In the genomic region with DNA sequence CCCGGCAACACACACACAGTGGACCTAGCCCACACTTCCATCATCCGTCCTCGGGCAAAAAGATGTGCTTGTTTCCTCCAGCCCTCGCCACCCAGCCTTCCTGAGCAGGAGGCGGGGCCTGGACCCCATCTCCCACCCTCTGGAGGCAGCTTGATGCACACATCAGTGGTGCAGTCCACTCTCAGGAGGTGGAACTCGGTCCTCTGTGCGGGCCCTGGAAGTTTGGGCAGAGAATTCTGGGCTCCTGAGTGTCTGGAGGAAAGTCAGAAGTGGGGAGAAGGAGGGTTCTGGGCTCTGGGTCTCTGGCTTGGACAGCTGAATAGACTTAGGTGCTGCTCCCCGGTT, we compare ENCODE assay signal across 23 cellular contexts. TPM values are rescaled to one million over a fixed set of nuclear protein-coding genes. Genes with fewer than 3 reads are reported as not detected.
DNase-seq lines count a peak whose midpoint lies in the region; ATAC-seq and TF ChIP-seq lines count a peak whose summit lies in the region.
"Had no signal": no experiment of that assay in that cellular context is flagged by ENCODE, and none has a peak within 500 bp of the region (broad histone marks: within the 10 kb centered on the region; RNA-seq: fewer than 3 reads in every experiment).

No MANE protein-coding gene starts in this region.

- intact Hi-C loops in left ventricle myocardium inferior (cut with micrococcal nuclease) (no loop called here), left ventricle myocardium superior (cut with micrococcal nuclease) (no loop called here), right cardiac atrium (cut with DNase I) (no loop called here)
- intact Hi-C loops in activated T-helper 2 cell treated with anti-CD3 and anti-CD28 coated beads, Interferon-gamma antibody, Interleukin-2, Interleukin-4, amounts not matched to agents 10 μg/mL and 5 μg/mL and 100 μg/mL, durations not matched to agents 14 hours and 24 hours and 36 hours (cut with micrococcal nuclease) = no loop called here

- TF ChIP-seq EP300 in tibial nerve (IDR thresholded peaks at IDR 0.05) = no peak

- no peaks in the 10 kb centered on the region for H3K9me3 ChIP-seq in left ventricle myocardium inferior (replicated peaks)
- H3K9me3 ChIP-seq in right cardiac atrium (ENCODE audit: control insufficient read depth, low read length) = no peaks in the 10 kb centered on the region
- H3K9me3 ChIP-seq in tibial nerve = no peaks in the 10 kb centered on the region
- H3K9me3 ChIP-seq: A549; BLaER1 treated with 17β-estradiol and CSF1 and Interleukin-3, amounts not matched to agents 10 nM and 100 nM had no signal

- no peaks in the 10 kb centered on the region for H3K4me1 Mint-ChIP-seq in activated T-helper 2 cell treated with anti-CD3 and anti-CD28 coated beads, Interferon-gamma antibody, Interleukin-2, Interleukin-4, amounts not matched to agents 10 μg/mL and 5 μg/mL and 100 μg/mL, durations not matched to agents 14 hours and 24 hours and 36 hours (ENCODE audit: low read depth)
- H3K4me1 Mint-ChIP-seq: IgD-negative memory B cell had no signal

- H3K36me3 ChIP-seq in left ventricle myocardium inferior (no peaks in the 10 kb centered on the region), tibial nerve (no peaks in the 10 kb centered on the region)
- H3K36me3 ChIP-seq: BLaER1 treated with 17β-estradiol and CSF1 and Interleukin-3, amounts not matched to agents 10 nM and 100 nM had no signal

- H3K27me3 Mint-ChIP-seq in activated T-helper 2 cell treated with anti-CD3 and anti-CD28 coated beads, Interferon-gamma antibody, Interleukin-2, Interleukin-4, amounts not matched to agents 10 μg/mL and 5 μg/mL and 100 μg/mL, durations not matched to agents 14 hours and 24 hours and 36 hours (ENCODE audit: low read depth) = no peaks in the 10 kb centered on the region

- no peaks in the 10 kb centered on the region for H3K9me3 Mint-ChIP-seq in activated T-helper 2 cell treated with anti-CD3 and anti-CD28 coated beads, Interferon-gamma antibody, Interleukin-2, Interleukin-4, amounts not matched to agents 10 μg/mL and 5 μg/mL and 100 μg/mL, durations not matched to agents 14 hours and 24 hours and 36 hours
- H3K9me3 Mint-ChIP-seq: CD4-positive, alpha-beta T cell had no signal

- no peak overlapping the region for H3K4me3 Mint-ChIP-seq in activated T-helper 2 cell treated with anti-CD3 and anti-CD28 coated beads, Interferon-gamma antibody, Interleukin-2, Interleukin-4, amounts not matched to agents 10 μg/mL and 5 μg/mL and 100 μg/mL, durations not matched to agents 14 hours and 24 hours and 36 hours (ENCODE audit: low read depth)
- H3K4me3 Mint-ChIP-seq: CD4-positive, alpha-beta T cell; IgD-negative memory B cell had no signal

- no peak overlapping the region for H3K4me3 ChIP-seq in left ventricle myocardium inferior
- H3K4me3 ChIP-seq in right cardiac atrium (ENCODE audit: low read length) = no peak overlapping the region
- no peak overlapping the region for H3K4me3 ChIP-seq in tibial nerve
- H3K4me3 ChIP-seq: A549; BLaER1 treated with 17β-estradiol and CSF1 and Interleukin-3, amounts not matched to agents 10 nM and 100 nM; GM12878 had no signal

- TF ChIP-seq POLR2A in tibial nerve (IDR thresholded peaks at IDR 0.05) = no peak

- no peaks in the 10 kb centered on the region for H3K36me3 Mint-ChIP-seq in activated T-helper 2 cell treated with anti-CD3 and anti-CD28 coated beads, Interferon-gamma antibody, Interleukin-2, Interleukin-4, amounts not matched to agents 10 μg/mL and 5 μg/mL and 100 μg/mL, durations not matched to agents 14 hours and 24 hours and 36 hours (ENCODE audit: low read depth)
- H3K36me3 Mint-ChIP-seq: IgD-negative memory B cell had no signal

- TF ChIP-seq CTCF in left ventricle myocardium inferior (IDR thresholded peaks at IDR 0.05; ENCODE audit: borderline replicate concordance) (no peak), tibial nerve (IDR thresholded peaks at IDR 0.05) (no peak)

- H3K27ac ChIP-seq in left ventricle myocardium inferior (replicated peaks) = peak overlapping the region; percentile 90
- peak overlapping the region; percentile 10 for H3K27ac ChIP-seq in right cardiac atrium (ENCODE audit: low read length)
- peak overlapping the region in 3 of 4 donors; percentile 1 to 82 (median 28) for H3K27ac ChIP-seq in tibial nerve
- H3K27ac ChIP-seq: A549; BLaER1 treated with 17β-estradiol and CSF1 and Interleukin-3, amounts not matched to agents 10 nM and 100 nM; HL-60; KMS-11 had no signal

- ATAC-seq in left ventricle myocardium superior (no peak), right cardiac atrium (no peak)
- ATAC-seq: A549, GM12878, PC-3 had no signal

- no peak overlapping the region for H3K27ac Mint-ChIP-seq in activated T-helper 2 cell treated with anti-CD3 and anti-CD28 coated beads, Interferon-gamma antibody, Interleukin-2, Interleukin-4, amounts not matched to agents 10 μg/mL and 5 μg/mL and 100 μg/mL, durations not matched to agents 14 hours and 24 hours and 36 hours
- H3K27ac Mint-ChIP-seq: CD4-positive, alpha-beta T cell; IgD-negative memory B cell had no signal

- no peaks in the 10 kb centered on the region for H3K27me3 ChIP-seq in left ventricle myocardium inferior (ENCODE audit: low read depth)
- no peaks in the 10 kb centered on the region for H3K27me3 ChIP-seq in right cardiac atrium (ENCODE audit: control insufficient read depth, insufficient read depth)
- no peaks in the 10 kb centered on the region for H3K27me3 ChIP-seq in tibial nerve
- H3K27me3 ChIP-seq: BLaER1 treated with 17β-estradiol and CSF1 and Interleukin-3, amounts not matched to agents 10 nM and 100 nM had no signal

- DNase-seq in left ventricle myocardium inferior (no peak), left ventricle myocardium superior (no peak), right cardiac atrium (no peak), tibial nerve (ENCODE audit: low spot score in 2 of 2) (no peak), T-helper 9 cell (no peak)
- no peak for DNase-seq in activated CD8-positive, alpha-beta memory T cell treated with anti-CD3 and anti-CD28 coated beads for 24 hours
- DNase-seq in activated T-helper 2 cell treated with anti-CD3 and anti-CD28 coated beads, Interferon-gamma antibody, Interleukin-2, Interleukin-4, amounts not matched to agents 10 μg/mL and 5 μg/mL and 100 μg/mL, durations not matched to agents 14 hours and 24 hours and 36 hours (ENCODE audit: low spot score) = no peak
- DNase-seq: AML-193; CD4-positive, alpha-beta T cell; DMS53; GDM1; MM.1S; NCI-H2029; NCI-H446 treated with DMSO at 0.1 percent for 48 hours; NCI-H526; NK-92 treated with Interleukin-12 subunit alpha and Interleukin-12 subunit beta, amount 100 ng/mL, for 24 hours; PC-3 had no signal

- H3K4me1 ChIP-seq in left ventricle myocardium inferior = peaks cover 58% of the 10 kb centered on the region
- peaks cover 28% of the 10 kb centered on the region for H3K4me1 ChIP-seq in right cardiac atrium (ENCODE audit: control insufficient read depth, insufficient read depth, low read length)
- peaks cover 0 to 42% (median 7%) of the 10 kb centered on the region in 4 donors for H3K4me1 ChIP-seq in tibial nerve
- H3K4me1 ChIP-seq: A549 had no signal

- WGBS in right cardiac atrium = 84% methylated on average over 8 of the region's 8 CpGs
- 80 to 92% methylated on average over 6 to 8 of the region's 8 CpGs for WGBS in tibial nerve, 2 donors

RNA-seq across cellular contexts. Expression of a gene that starts 54.0 kb away (rescaled TPM):
- total RNA-seq in left ventricle myocardium inferior (24.0 TPM), left ventricle myocardium superior (32.0 TPM), right cardiac atrium (10 to 100 TPM; 13.2 to 23.1 (median 18.1) TPM), tibial nerve (10 to 100 TPM; 33.6 to 98.8 (median 93.2) TPM)
- 16.7 TPM for polyA plus RNA-seq in right cardiac atrium
- total RNA-seq in activated T-helper 2 cell treated with anti-CD3 and anti-CD28 coated beads, Interferon-gamma antibody, Interleukin-2, Interleukin-4, amounts not matched to agents 10 μg/mL and 5 μg/mL and 100 μg/mL, durations not matched to agents 14 hours and 24 hours and 36 hours = 0.37 TPM in 2 replicates
- polyA plus RNA-seq: IgD-negative memory B cell had no signal

Comparison
In these comparisons a context has a peak if more than half of its experiments do, and no peak if none do; other contexts are left out.
1. H3K27ac ChIP-seq: peak in every context shown above with its lines; median percentile 90 in left ventricle myocardium inferior; 28 in tibial nerve; 10 in right cardiac atrium.
2. RNA of a gene that starts 54.0 kb away (total RNA-seq): 33.6 to 98.8 TPM in tibial nerve, 32.0 TPM in left ventricle myocardium superior (single experiment), 24.0 TPM in left ventricle myocardium inferior (single experiment) and 13.2 to 23.1 TPM in right cardiac atrium; 0.37 TPM in activated T-helper 2 cell treated with anti-CD3 and anti-CD28 coated beads, Interferon-gamma antibody, Interleukin-2, Interleukin-4, amounts not matched to agents 10 μg/mL and 5 μg/mL and 100 μg/mL, durations not matched to agents 14 hours and 24 hours and 36 hours; every median in the first group is over 10 times any median in the second.